In the genomic region with DNA sequence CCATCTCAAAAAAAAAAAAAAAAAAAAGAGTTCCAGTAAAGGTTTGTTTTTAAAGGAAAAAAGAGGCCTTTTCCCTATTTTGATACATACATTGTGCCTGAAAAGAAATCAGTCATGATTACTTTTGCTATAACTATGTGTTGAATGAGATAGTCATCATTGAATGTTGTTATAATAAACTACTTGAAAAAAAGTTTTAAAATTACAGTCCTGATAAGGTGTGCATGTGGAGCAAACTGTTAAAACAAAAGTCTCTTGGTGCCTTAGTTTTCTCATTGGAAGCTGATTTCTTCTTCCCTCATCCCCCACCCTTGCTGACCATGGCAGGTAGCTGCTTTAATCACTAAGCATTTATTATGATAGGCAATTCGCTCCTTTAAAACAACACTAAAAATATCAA, we compare ENCODE assay signal across 1 cellular context.
TF ChIP-seq lines count a peak whose summit lies in the region.

No MANE protein-coding gene starts in this region.

TF ChIP-seq in HEK293, 187 proteins besides CTCF, POLR2A, EP300 and RAD21 (continued from another document):
- TF ChIP-seq, protein P1, sequence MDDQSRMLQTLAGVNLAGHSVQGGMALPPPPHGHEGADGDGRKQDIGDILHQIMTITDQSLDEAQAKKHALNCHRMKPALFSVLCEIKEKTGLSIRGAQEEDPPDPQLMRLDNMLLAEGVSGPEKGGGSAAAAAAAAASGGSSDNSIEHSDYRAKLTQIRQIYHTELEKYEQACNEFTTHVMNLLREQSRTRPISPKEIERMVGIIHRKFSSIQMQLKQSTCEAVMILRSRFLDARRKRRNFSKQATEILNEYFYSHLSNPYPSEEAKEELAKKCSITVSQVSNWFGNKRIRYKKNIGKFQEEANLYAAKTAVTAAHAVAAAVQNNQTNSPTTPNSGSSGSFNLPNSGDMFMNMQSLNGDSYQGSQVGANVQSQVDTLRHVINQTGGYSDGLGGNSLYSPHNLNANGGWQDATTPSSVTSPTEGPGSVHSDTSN (CRISPR knock-in tag; IDR thresholded peaks at IDR 0.05) = no peak
- no peak for TF ChIP-seq TCF7L2 (IDR thresholded peaks at IDR 0.05; ENCODE audit: borderline replicate concordance, low read depth, low read length)
- TF ChIP-seq ZNF555 (tag by site-specific recombination; conservative IDR thresholded peaks at IDR 0.05) = no peak
- peak; percentile 94 for TF ChIP-seq ZNF239 (tag by site-specific recombination; IDR thresholded peaks at IDR 0.05)
TF ChIP-seq in HEK293: peak in this region for 2.
